11 cellular contexts compared by ENCODE assay signal in genomic region chr9:112069318-112070169, GRCh38.
A peak's percentile ranks its signal among the peaks of the same experiment; 100 is the strongest.
DNase-seq lines count a peak whose midpoint lies in the region; ATAC-seq, FAIRE-seq and TF ChIP-seq lines count a peak whose summit lies in the region.
"Had no signal": no experiment of that assay in that cellular context is flagged by ENCODE, and none has a peak within 500 bp of the region (broad histone marks: within the 10 kb centered on the region; RNA-seq: fewer than 3 reads in every experiment).

No MANE protein-coding gene starts in this region.

- H3K27ac ChIP-seq in GM12878 (ENCODE audit: control insufficient read depth, insufficient read depth) (peak overlapping the region; percentile 58; the same call in 1 of the 2 replicates), pancreas (peak overlapping the region in 3 of 4 donors; percentile 64 to 83 (median 77)), thyroid gland (no peak overlapping the region)

- TF ChIP-seq CTCF in GM13976 (IDR thresholded peaks at IDR 0.05; ENCODE audit: borderline replicate concordance, control extremely low read depth, extremely low read depth, insufficient read depth, missing control alignments): no peak
- TF ChIP-seq CTCF in GM12878 (IDR thresholded peaks at IDR 0.05 in 2 of 3, conservative IDR thresholded peaks at IDR 0.05 in 1 of 3; ENCODE audit: control insufficient read depth in 2 of 3, extremely low read depth in 1 of 3, insufficient read depth in 1 of 3, low read depth in 3 of 3, low read length in 3 of 3): no peak
- TF ChIP-seq CTCF in pancreas (IDR thresholded peaks at IDR 0.05): no peak
- TF ChIP-seq CTCF in thyroid gland (IDR thresholded peaks at IDR 0.05): no peak

- FAIRE-seq in GM12878 (lab: Jason Lieb, UNC): no peak
- FAIRE-seq in pancreas (lab: Jason Lieb, UNC): no peak

- CTCF ChIA-PET in GM12878 (lab: Yijun Ruan, JAX): interaction anchor here (1.0 to 7.5 kb wide), 9 partner anchors 12 to 310 kb away, joined by 3 to 74 read pairs (median 5); no protein-coding TSS in a partner anchor

- peaks cover 35% of the 10 kb centered on the region for H3K4me1 ChIP-seq in GM12878 (ENCODE audit: control insufficient read depth, insufficient read depth, low read length)
- H3K4me1 ChIP-seq in pancreas: peaks cover 4 to 34% (median 10%) of the 10 kb centered on the region in 3 donors
- H3K4me1 ChIP-seq in thyroid gland: peaks cover 8 to 19% of the 10 kb centered on the region in 2 donors

- H4K20me1 ChIP-seq in GM12878 (ENCODE audit: control insufficient read depth, insufficient read depth): no peaks in the 10 kb centered on the region

- no peak overlapping the region for H3K9ac ChIP-seq in GM12878 (ENCODE audit: control insufficient read depth, insufficient read depth, low read length)

- peak overlapping the region; percentile 50 for H3K4me2 ChIP-seq in GM12878 (ENCODE audit: control insufficient read depth, insufficient read depth)

- H3K79me2 ChIP-seq in GM12878 (ENCODE audit: control insufficient read depth, insufficient read depth, low read length): peaks cover 4% of the 10 kb centered on the region

- H3K27me3 ChIP-seq in GM12878 (replicated peaks in 1 of 2; ENCODE audit: control insufficient read depth in 2 of 2, insufficient read depth in 2 of 2, low read length in 1 of 2) (no peaks in the 10 kb centered on the region), pancreas (no peaks in the 10 kb centered on the region), thyroid gland (no peaks in the 10 kb centered on the region)

- peak; percentile 54 for DNase-seq in GM13976 (ENCODE audit: low spot score)
- peak; percentile 65 for DNase-seq in HT-29 (ENCODE audit: low spot score)
- DNase-seq in GM12878 (ENCODE audit: low read depth, low spot score): peak; percentile 53
- DNase-seq in pancreas: peak in 1 of 6 donors; percentile 27
- no peak for DNase-seq in thyroid gland
- DNase-seq in activated naive CD4-positive, alpha-beta T cell treated with anti-CD3 and anti-CD28 coated beads, Interleukin-2, amount 50 U/mL, for 16 hours: no peak
- no peak for DNase-seq in ACHN
- DNase-seq: activated CD4-positive, alpha-beta memory T cell treated with anti-CD3 and anti-CD28 coated beads for 36 hours; islet precursor cell; NCI-H2227 treated with DMSO at 0.1 percent for 48 hours had no signal

- RAD21 ChIA-PET in GM12878 (lab: Charles Lee; ENCODE audit: unreplicated experiment): interaction anchor here (0.5 to 17.7 kb wide), 17 partner anchors 18 to 310 kb away, joined by 3 to 339 read pairs (median 4); partner anchors contain the start of gene UGCG

- no peak overlapping the region for H3K4me3 ChIP-seq in GM12878
- H3K4me3 ChIP-seq in pancreas: no peak overlapping the region
- no peak overlapping the region for H3K4me3 ChIP-seq in thyroid gland (replicated peaks in 1 of 3)

- intact Hi-C loops in GM12878 (cut with micrococcal nuclease; ENCODE audit: unreplicated experiment): loop anchor here (10.0 kb wide), 1 partner anchor 435 kb away; the partner anchor contains the start of gene DNAJC25
- intact Hi-C loops in pancreas (cut with DNase I): loop anchor here in 2 of 3 donors (10.0 kb wide), 3 partner anchors 45 to 315 kb away; no protein-coding TSS in a partner anchor
- intact Hi-C loops in thyroid gland (cut with DNase I): loop anchor here (5.0 to 10.0 kb wide), 2 partner anchors 307 to 475 kb away; partner anchors contain the start of gene PTGR1

- POLR2A ChIA-PET in GM12878 (lab: Charles Lee): interaction anchor here (0.5 to 5.3 kb wide), 8 partner anchors 13 to 311 kb away, joined by 3 to 42 read pairs (median 6); no protein-coding TSS in a partner anchor

- SMC1A ChIA-PET in GM12878 (lab: Charles Lee; ENCODE audit: uncharacterized antibody, unreplicated experiment): interaction anchor here (0.6 to 14.1 kb wide), 14 partner anchors 8 to 309 kb away, joined by 3 to 301 read pairs (median 6); no protein-coding TSS in a partner anchor

- H2AFZ ChIP-seq in GM12878 (ENCODE audit: control insufficient read depth, low read depth, low read length): no peak overlapping the region

- peak; percentile 10; the same call in 1 of the 2 replicates for TF ChIP-seq RAD21 in GM12878 (IDR thresholded peaks at IDR 0.05; ENCODE audit: insufficient read depth, low read depth, low read length)

- H3K36me3 ChIP-seq in GM12878 (ENCODE audit: control insufficient read depth in 2 of 2, insufficient read depth in 2 of 2, low read length in 1 of 2) (no peaks in the 10 kb centered on the region), pancreas (no peaks in the 10 kb centered on the region), thyroid gland (no peaks in the 10 kb centered on the region)

- ATAC-seq in GM12878 (peak; percentile 79), pancreas (peak in 3 of 4 donors; percentile 32 to 53 (median 45)), GM18861 (IDR thresholded peaks at IDR 0.05; ENCODE audit: unreplicated experiment) (no peak)

- TSS peak; percentile 88 for BruUV-seq in GM12878 (replicated peaks; lab: Mats Ljungman, UMichigan)

- TF ChIP-seq EP300 in GM12878 (IDR thresholded peaks at IDR 0.05; ENCODE audit: borderline replicate concordance in 1 of 2, control insufficient read depth in 1 of 2, low read depth in 2 of 2, low read length in 2 of 2): no peak

- 47% methylated on average over 15 of the region's 15 CpGs for WGBS in GM12878 (ENCODE audit: insufficient coverage, insufficient replicate concordance, low lambda C conversion rate, missing lambda C conversion rate)
- 81 to 82% methylated on average over 15 of the region's 15 CpGs for WGBS in pancreas, 2 donors
- 90 to 92% methylated on average over 15 of the region's 15 CpGs for WGBS in thyroid gland, 2 donors

- H3K9me3 ChIP-seq in GM12878 (replicated peaks; ENCODE audit: control insufficient read depth, insufficient read depth, low read length) (no peaks in the 10 kb centered on the region), pancreas (no peaks in the 10 kb centered on the region), thyroid gland (no peaks in the 10 kb centered on the region)

- no peak for TF ChIP-seq POLR2A in GM12878 (IDR thresholded peaks at IDR 0.05; ENCODE audit: low read depth, low read length)
- TF ChIP-seq POLR2A in thyroid gland (IDR thresholded peaks at IDR 0.05): no peak

- in situ Hi-C loops in GM13976 (cut with MboI; ENCODE audit: low sequenced_read_pairs, unreplicated experiment) (loop anchor here (5.0 to 10.0 kb wide), 2 partner anchors 32 to 155 kb away; no protein-coding TSS in a partner anchor), GM12878 (cut with MboI) (no loop called here), ACHN (cut with HindIII; ENCODE audit: low pct_ligation_motif_present, low pct_unique_long_range_greater_than_20kb, low sequenced_read_pairs) (loop anchor here (25.0 kb wide), 1 partner anchor 307 kb away; no protein-coding TSS in a partner anchor)

TF ChIP-seq in GM12878, 131 proteins besides CTCF, POLR2A, EP300 and RAD21 (continues in another document):
- TF ChIP-seq SPI1 (IDR thresholded peaks at IDR 0.05; ENCODE audit: borderline replicate concordance, insufficient read depth, low read depth, low read length): peak; percentile 11; the same call in 1 of the 2 replicates
- TF ChIP-seq ETV6 (conservative IDR thresholded peaks at IDR 0.05 in 1 of 2, IDR thresholded peaks at IDR 0.05 in 1 of 2; ENCODE audit: borderline replicate concordance in 1 of 2, low read depth in 1 of 2): no peak
- TF ChIP-seq ZBTB33 (IDR thresholded peaks at IDR 0.05): no peak
- TF ChIP-seq ELK1 (IDR thresholded peaks at IDR 0.05; ENCODE audit: low read depth, low read length): no peak
- TF ChIP-seq NR2F1 (conservative IDR thresholded peaks at IDR 0.05): no peak
- TF ChIP-seq TARDBP (IDR thresholded peaks at IDR 0.05; ENCODE audit: borderline replicate concordance): no peak

Comparison
In these comparisons a context has a peak if more than half of its experiments do, and no peak if none do; other contexts are left out.
1. DNase-seq: peak in GM13976 (single experiment), HT-29 (single experiment) and GM12878 (single experiment); none in thyroid gland (0 of 2), activated naive CD4-positive, alpha-beta T cell treated with anti-CD3 and anti-CD28 coated beads, Interleukin-2, amount 50 U/mL, for 16 hours (single experiment) and ACHN (single experiment).
2. H3K27ac ChIP-seq: peak in GM12878 (single experiment) and pancreas (3 of 4); none in thyroid gland (0 of 3).